Comparison of ENCODE assay signal across 12 cellular contexts in the genomic region with DNA sequence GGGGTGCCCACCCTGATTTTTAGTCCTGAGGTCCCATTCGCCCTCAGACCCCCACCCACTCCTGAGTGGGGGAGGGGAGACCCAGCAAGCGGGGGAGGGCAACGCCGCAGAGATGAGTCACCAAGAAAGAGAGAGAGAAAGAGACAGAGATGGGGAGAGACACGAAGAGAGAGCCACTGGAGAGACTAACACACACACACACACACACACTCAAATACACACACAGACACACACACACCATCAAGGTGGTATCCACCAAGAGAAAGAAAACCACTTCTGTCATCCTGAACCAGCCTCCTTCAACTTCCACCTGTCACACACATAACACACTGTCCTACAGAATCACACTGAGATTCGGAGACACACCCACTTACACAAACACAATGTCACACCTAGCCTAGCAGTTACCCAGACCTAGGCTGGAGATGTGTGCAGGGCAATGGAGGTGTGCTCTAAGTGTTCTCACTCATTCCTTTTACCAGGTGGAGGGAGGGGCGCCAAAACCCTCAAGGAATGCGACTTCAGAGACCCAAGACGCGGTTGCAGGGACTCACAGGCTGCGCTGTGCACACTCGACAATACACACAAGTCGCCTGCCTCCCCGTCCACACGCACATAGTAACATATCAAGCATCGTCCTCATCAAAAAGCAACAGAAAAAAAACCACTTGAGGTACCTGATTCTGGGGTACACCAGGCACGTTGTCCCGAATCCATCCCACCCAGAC. TPM values are rescaled to one million over a fixed set of nuclear protein-coding genes. Genes with fewer than 3 reads are reported as not detected.
DNase-seq lines count a peak whose midpoint lies in the region; TF ChIP-seq lines count a peak whose summit lies in the region.
"Had no signal": no experiment of that assay in that cellular context is flagged by ENCODE, and none has a peak within 500 bp of the region (broad histone marks: within the 10 kb centered on the region; RNA-seq: fewer than 3 reads in every experiment).

No MANE protein-coding gene starts in this region.

- no peak for DNase-seq in T-helper 1 cell
- peak; percentile 18 for DNase-seq in M059J (ENCODE audit: low read depth)
- DNase-seq in osteoblast (ENCODE audit: insufficient read length, low spot score, missing footprints) = peak; percentile 67
- no peak for DNase-seq in nephron progenitor cell
- DNase-seq in stimulated activated CD4-positive, alpha-beta T cell treated with anti-CD3 and anti-CD28 coated beads, Interleukin-2, amount 100 ng/mL, for 48 hours = no peak
- DNase-seq in amygdala (lab: John Stamatoyannopoulos, UW) = no peak
- DNase-seq: GOT3 had no signal

- no peak for TF ChIP-seq CTCF in brain (conservative IDR thresholded peaks at IDR 0.05)
- no peak for TF ChIP-seq CTCF in osteoblast (IDR thresholded peaks at IDR 0.05; ENCODE audit: extremely low read depth, low read depth, low read length)
- no peak for TF ChIP-seq CTCF in nephron progenitor cell (IDR thresholded peaks at IDR 0.05)

- no peaks in the 10 kb centered on the region for H3K79me2 ChIP-seq in osteoblast (ENCODE audit: insufficient read depth, low read length)

- H3K9me3 ChIP-seq in osteoblast (ENCODE audit: low read depth, low read length) = no peaks in the 10 kb centered on the region
- H3K9me3 ChIP-seq: tibial nerve had no signal

- peak overlapping the region; percentile 5 for H3K4me3 ChIP-seq in osteoblast (ENCODE audit: insufficient read depth, low read length)
- H3K4me3 ChIP-seq: tibial nerve had no signal

- peaks cover 51% of the 10 kb centered on the region for H3K4me1 Mint-ChIP-seq in T-helper 1 cell treated with Interleukin-12 subunit alpha and Interleukin-12 subunit beta and Interleukin-4 antibody, amounts not matched to agents 30 μg/mL and 1 μg/mL, for 36 hours (ENCODE audit: low read depth)
- peaks cover 82% of the 10 kb centered on the region for H3K4me1 Mint-ChIP-seq in brain
- H3K4me1 Mint-ChIP-seq in nephron progenitor cell = peaks cover 81% of the 10 kb centered on the region

- H3K27me3 ChIP-seq in osteoblast (ENCODE audit: insufficient read depth, low read length) = peaks cover 93% of the 10 kb centered on the region

- H3K9me3 Mint-ChIP-seq in T-helper 1 cell treated with Interleukin-12 subunit alpha and Interleukin-12 subunit beta and Interleukin-4 antibody, amounts not matched to agents 30 μg/mL and 1 μg/mL, for 36 hours = no peaks in the 10 kb centered on the region
- H3K9me3 Mint-ChIP-seq in brain (peaks cover 0 to 9% (median 2%) of the 10 kb centered on the region in 5 experiments), nephron progenitor cell (no peaks in the 10 kb centered on the region)
- H3K9me3 Mint-ChIP-seq: activated B cell treated with CpG ODN at 0.5 μM for 24 hours had no signal

- peaks cover 86% of the 10 kb centered on the region for H3K27me3 Mint-ChIP-seq in T-helper 1 cell treated with Interleukin-12 subunit alpha and Interleukin-12 subunit beta and Interleukin-4 antibody, amounts not matched to agents 30 μg/mL and 1 μg/mL, for 36 hours (ENCODE audit: low read depth)
- H3K27me3 Mint-ChIP-seq in brain (peaks cover 100% of the 10 kb centered on the region), nephron progenitor cell (ENCODE audit: low read depth, poor library complexity) (peaks cover 100% of the 10 kb centered on the region)

- no peak overlapping the region for H3K27ac ChIP-seq in osteoblast (ENCODE audit: low read depth, low read length)
- H3K27ac ChIP-seq: tibial nerve had no signal

- no peaks in the 10 kb centered on the region for H3K36me3 ChIP-seq in osteoblast (ENCODE audit: insufficient read depth, low read length)
- H3K36me3 ChIP-seq: tibial nerve had no signal

- no peak overlapping the region for H2AFZ ChIP-seq in osteoblast (ENCODE audit: low read length)

- H3K4me3 Mint-ChIP-seq in T-helper 1 cell treated with Interleukin-12 subunit alpha and Interleukin-12 subunit beta and Interleukin-4 antibody, amounts not matched to agents 30 μg/mL and 1 μg/mL, for 36 hours = peak overlapping the region; percentile 39
- H3K4me3 Mint-ChIP-seq in brain (peak overlapping the region; percentile 84 to 87 (median 84)), nephron progenitor cell (no peak overlapping the region)
- H3K4me3 Mint-ChIP-seq: activated B cell treated with CpG ODN at 0.5 μM for 24 hours had no signal

- peak overlapping the region; percentile 66 for H3K4me2 ChIP-seq in osteoblast (ENCODE audit: insufficient read depth, low read length)

- H3K27ac Mint-ChIP-seq in T-helper 1 cell treated with Interleukin-12 subunit alpha and Interleukin-12 subunit beta and Interleukin-4 antibody, amounts not matched to agents 30 μg/mL and 1 μg/mL, for 36 hours = peak overlapping the region; percentile 8
- H3K27ac Mint-ChIP-seq in brain = peak overlapping the region in 4 of 5 experiments; percentile 48 to 98 (median 82)
- no peak overlapping the region for H3K27ac Mint-ChIP-seq in nephron progenitor cell
- H3K27ac Mint-ChIP-seq: activated B cell treated with CpG ODN at 0.5 μM for 24 hours had no signal

- H3K4me1 ChIP-seq in osteoblast (ENCODE audit: insufficient read depth, low read length) = peaks cover 27% of the 10 kb centered on the region

- H4K20me1 ChIP-seq in osteoblast (ENCODE audit: insufficient read depth, low read length) = peaks cover 10% of the 10 kb centered on the region

- H3K36me3 Mint-ChIP-seq in T-helper 1 cell treated with Interleukin-12 subunit alpha and Interleukin-12 subunit beta and Interleukin-4 antibody, amounts not matched to agents 30 μg/mL and 1 μg/mL, for 36 hours (ENCODE audit: low read depth) = peaks cover 6% of the 10 kb centered on the region
- peaks cover 9% of the 10 kb centered on the region for H3K36me3 Mint-ChIP-seq in brain
- H3K36me3 Mint-ChIP-seq in nephron progenitor cell (ENCODE audit: low read depth) = no peaks in the 10 kb centered on the region

RNA-seq across cellular contexts. Expression of gene VGF, which starts 3.9 kb away (rescaled TPM):
- 0.20 TPM in 1 of 2 replicates, not detected in the other for total RNA-seq in M059J (2014; rRNA removed; shearing (Covaris generic))
- polyA plus RNA-seq in brain (ENCODE audit: insufficient read depth, low read depth, low replicate concordance) = 37.7 TPM
- total RNA-seq in osteoblast = 0.36 TPM in 1 of 2 replicates, not detected in the other

RNA-seq across cellular contexts. Expression of gene NAT16, which starts 10.8 kb away (rescaled TPM):
- total RNA-seq in M059J (2014; rRNA removed; shearing (Covaris generic)) = 0.12 TPM in 1 of 2 replicates, not detected in the other
- 41.0 TPM for polyA plus RNA-seq in brain (ENCODE audit: insufficient read depth, low read depth, low replicate concordance)
- total RNA-seq in osteoblast = not detected in 2 replicates
- total RNA-seq: activated B cell treated with CpG ODN at 0.5 μM for 24 hours, tibial nerve had no signal

RNA-seq across cellular contexts. Expression of gene AP1S1, which starts 15.0 kb away (rescaled TPM):
- 97.2 and 106 TPM in 2 replicates for total RNA-seq in M059J (2014; rRNA removed; shearing (Covaris generic))
- 127 TPM for polyA plus RNA-seq in brain (ENCODE audit: insufficient read depth, low read depth, low replicate concordance)
- total RNA-seq in osteoblast = 101 and 102 TPM in 2 replicates

RNA-seq across cellular contexts. Expression of gene MOGAT3, which starts 31.6 kb away (rescaled TPM):
- not detected in 2 replicates for total RNA-seq in M059J (2014; rRNA removed; shearing (Covaris generic))
- not detected for polyA plus RNA-seq in brain (ENCODE audit: insufficient read depth, low read depth, low replicate concordance)
- not detected in 2 replicates for total RNA-seq in osteoblast
- total RNA-seq: activated B cell treated with CpG ODN at 0.5 μM for 24 hours, frontal cortex, tibial nerve had no signal

RNA-seq across cellular contexts. Expression of gene SERPINE1, which starts 42.4 kb away (rescaled TPM):
- 102 and 119 TPM in 2 replicates for total RNA-seq in M059J (2014; rRNA removed; shearing (Covaris generic))
- 4.3 TPM for polyA plus RNA-seq in brain (ENCODE audit: insufficient read depth, low read depth, low replicate concordance)
- 237 and 278 TPM in 2 replicates for total RNA-seq in osteoblast
- total RNA-seq: activated B cell treated with CpG ODN at 0.5 μM for 24 hours had no signal

Comparison
In these comparisons a context has a peak if more than half of its experiments do, and no peak if none do; other contexts are left out.
1. DNase-seq: peak in M059J (single experiment) and osteoblast (single experiment); none in T-helper 1 cell (0 of 5), nephron progenitor cell (single experiment), stimulated activated CD4-positive, alpha-beta T cell treated with anti-CD3 and anti-CD28 coated beads, Interleukin-2, amount 100 ng/mL, for 48 hours (0 of 2) and amygdala (0 of 56).